In genomic region chr4:72843466-72843865, GRCh38 we compare ENCODE assay signal across 19 cellular contexts.
"Had no signal": no experiment of that assay in that cellular context is flagged by ENCODE, and none has a peak within 500 bp of the region (broad histone marks: within the 10 kb centered on the region; RNA-seq: fewer than 3 reads in every experiment).

No MANE protein-coding gene starts in this region.

- H3K4me1 ChIP-seq: esophagus squamous epithelium, gastroesophageal sphincter, prostate gland, right atrium auricular region, thyroid gland, upper lobe of right lung had no signal

- H3K4me3 ChIP-seq: esophagus squamous epithelium, gastroesophageal sphincter, prostate gland, right atrium auricular region, thyroid gland, upper lobe of right lung had no signal

- H3K36me3 ChIP-seq: esophagus squamous epithelium, gastroesophageal sphincter, prostate gland, right atrium auricular region, thyroid gland, upper lobe of right lung had no signal

- H3K27me3 ChIP-seq: esophagus squamous epithelium, gastroesophageal sphincter, right atrium auricular region, thyroid gland, upper lobe of right lung had no signal

- DNase-seq: activated gamma-delta T cell treated with Interleukin-2 at 50 U/mL for 16 hours; activated T-cell treated with anti-CD3 and anti-CD28 coated beads, Interleukin-2, amount 50 U/mL, for 1 hour; aorta; central memory CD4-positive, alpha-beta T cell; esophagus squamous epithelium; left ventricle myocardium superior; mammary epithelial cell; midbrain; natural killer cell; stimulated activated CD4-positive, alpha-beta T cell treated with anti-CD3 and anti-CD28 coated beads, Interleukin-4, amount 100 ng/mL, for 4 hours; substantia nigra; T1000; thyroid gland; upper lobe of right lung had no signal

- H3K27ac ChIP-seq: esophagus squamous epithelium, gastroesophageal sphincter, prostate gland, right atrium auricular region, thyroid gland, upper lobe of right lung had no signal

- H3K9me3 ChIP-seq: esophagus squamous epithelium, gastroesophageal sphincter, prostate gland, right atrium auricular region, thyroid gland, upper lobe of right lung had no signal

- FAIRE-seq: colon had no signal

- ATAC-seq: gastroesophageal sphincter, left ventricle myocardium superior, natural killer cell, upper lobe of right lung, WTC11 had no signal
